ENCODE assay signal across 9 cellular contexts in genomic region chr9:127983847-127984289, GRCh38.
DNase-seq lines count a peak whose midpoint lies in the region; ATAC-seq lines count a peak whose summit lies in the region.
"Had no signal": no experiment of that assay in that cellular context is flagged by ENCODE, and none has a peak within 500 bp of the region (broad histone marks: within the 10 kb centered on the region; RNA-seq: fewer than 3 reads in every experiment).

No MANE protein-coding gene starts in this region.

- H3K4me1 Mint-ChIP-seq in memory B cell = peaks cover 40% of the 10 kb centered on the region

- ATAC-seq in GM21367 (IDR thresholded peaks at IDR 0.05; ENCODE audit: unreplicated experiment) = peak; percentile 33
- ATAC-seq in HG03521 (IDR thresholded peaks at IDR 0.05; ENCODE audit: unreplicated experiment) = peak; percentile 22
- peak; percentile 56 for ATAC-seq in memory B cell (ENCODE audit: low read depth)
- no peak for ATAC-seq in GM21717 (IDR thresholded peaks at IDR 0.05; ENCODE audit: unreplicated experiment)

- H3K4me3 Mint-ChIP-seq in memory B cell = peak overlapping the region; percentile 44

- no peaks in the 10 kb centered on the region for H3K27me3 Mint-ChIP-seq in memory B cell

- no peaks in the 10 kb centered on the region for H3K9me3 Mint-ChIP-seq in memory B cell

- peak; percentile 53 for DNase-seq in NCI-H2107 treated with DMSO at 0.1 percent for 48 hours (lab: John Stamatoyannopoulos, UW; ENCODE audit: unreplicated experiment)
- no peak for DNase-seq in NCI-H2107 (lab: John Stamatoyannopoulos, UW)
- peak; percentile 61 to 83 for DNase-seq in memory B cell (ENCODE audit: low spot score in 2 of 2)
- DNase-seq in DMS79 treated with DMSO at 0.1 percent for 48 hours (lab: John Stamatoyannopoulos, UW) = no peak
- DNase-seq in midbrain (lab: John Stamatoyannopoulos, UW) = no peak
- DNase-seq: NCI-H1930 had no signal

- peaks cover 4% of the 10 kb centered on the region for H3K36me3 Mint-ChIP-seq in memory B cell

- H3K27ac Mint-ChIP-seq in memory B cell = peak overlapping the region; percentile 97

Comparison
In these comparisons a context has a peak if more than half of its experiments do, and no peak if none do; other contexts are left out.
1. DNase-seq: peak in NCI-H2107 treated with DMSO at 0.1 percent for 48 hours (single experiment) and memory B cell (2 of 2); none in NCI-H2107 (single experiment), DMS79 treated with DMSO at 0.1 percent for 48 hours (single experiment) and midbrain (single experiment).